ENCODE assay signal across 20 cellular contexts in the genomic region with DNA sequence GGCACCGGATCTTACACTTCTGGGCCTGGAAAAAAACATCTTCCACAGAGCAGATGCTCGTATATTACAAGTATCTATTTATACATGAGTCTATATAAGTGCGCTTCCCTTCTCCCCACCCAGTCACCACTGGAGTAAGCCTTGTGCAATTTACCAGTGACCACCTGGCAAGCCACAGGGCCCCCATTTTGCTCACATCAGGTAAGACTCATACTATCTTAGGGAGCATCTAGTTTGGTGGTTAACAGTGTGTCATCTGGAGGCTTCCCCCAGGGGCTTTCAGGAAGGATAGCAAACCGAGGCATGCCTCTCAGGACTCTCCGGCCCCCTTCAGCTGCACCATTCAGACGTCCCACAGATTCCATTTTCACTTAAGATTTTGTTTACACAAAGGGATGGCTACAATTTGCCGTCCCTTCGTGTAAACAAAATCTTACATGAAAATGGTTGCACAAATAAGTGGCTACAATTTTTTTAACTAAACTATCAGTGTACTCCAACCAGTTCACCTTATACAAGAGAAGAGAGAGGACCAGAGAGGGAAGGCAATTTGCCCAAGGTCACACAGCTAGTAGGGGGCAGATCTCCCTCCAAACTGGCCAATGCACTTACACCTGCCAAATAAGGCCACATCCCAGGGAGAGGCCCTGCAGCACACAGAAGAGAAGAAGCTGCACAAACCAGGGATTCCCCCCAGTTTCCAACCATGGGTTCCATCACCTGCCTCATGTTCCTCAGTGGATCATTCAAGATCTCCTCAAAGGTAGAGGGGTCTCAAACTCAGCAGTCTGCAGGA.
A peak's percentile ranks its signal among the peaks of the same experiment; 100 is the strongest.
DNase-seq lines count a peak whose midpoint lies in the region; ATAC-seq, FAIRE-seq and TF ChIP-seq lines count a peak whose summit lies in the region.
"Had no signal": no experiment of that assay in that cellular context is flagged by ENCODE, and none has a peak within 500 bp of the region (broad histone marks: within the 10 kb centered on the region; RNA-seq: fewer than 3 reads in every experiment).

No MANE protein-coding gene starts in this region.

- H3K4ac ChIP-seq in H1 (replicated peaks; ENCODE audit: insufficient read length, low read depth, low read length), result no peak overlapping the region
- no peak overlapping the region for H3K4ac ChIP-seq in trophoblast cell (ENCODE audit: low read depth, low read length)

- H3K27ac Mint-ChIP-seq in stimulated activated effector memory CD8-positive, alpha-beta T cell treated with anti-CD3 and anti-CD28 coated beads, Interleukin-12 subunit alpha, Interleukin-12 subunit beta, amount 100 ng/mL, for 72 hours, result no peak overlapping the region
- H3K27ac Mint-ChIP-seq: CD8-positive, alpha-beta T cell had no signal

- no peak for TF ChIP-seq RAD21 in H1 (IDR thresholded peaks at IDR 0.05 in 1 of 2, conservative IDR thresholded peaks at IDR 0.05 in 1 of 2; ENCODE audit: low read depth in 2 of 2, low read length in 2 of 2)

- no peak for FAIRE-seq in H1 (lab: Jason Lieb, UNC)
- FAIRE-seq: D721Med had no signal

- H3K36me3 Mint-ChIP-seq in stimulated activated effector memory CD8-positive, alpha-beta T cell treated with anti-CD3 and anti-CD28 coated beads, Interleukin-12 subunit alpha, Interleukin-12 subunit beta, amount 100 ng/mL, for 72 hours, result no peaks in the 10 kb centered on the region
- H3K36me3 Mint-ChIP-seq: CD8-positive, alpha-beta T cell had no signal

- no peak overlapping the region for H4K91ac ChIP-seq in H1 (replicated peaks; ENCODE audit: insufficient read length, low read length)
- peak overlapping the region; percentile 67 for H4K91ac ChIP-seq in trophoblast cell (ENCODE audit: low read depth, low read length)

- peak overlapping the region in 3 of 10 experiments; percentile 6 to 40 (median 14); a peak in 2 of 20 replicates for H3K4me3 ChIP-seq in BLaER1 treated with 17β-estradiol and CSF1 and Interleukin-3, amounts not matched to agents 10 nM and 100 nM
- H3K4me3 ChIP-seq in Panc1 (ENCODE audit: low read depth in 2 of 2, low read length in 2 of 2) (no peak overlapping the region), H1 (ENCODE audit: extremely low read depth in 1 of 4, insufficient read depth in 2 of 4, low read depth in 3 of 4, low read length in 4 of 4) (no peak overlapping the region), trophoblast cell (ENCODE audit: low read depth, low read length) (no peak overlapping the region), gastrocnemius medialis (no peak overlapping the region)
- H3K4me3 ChIP-seq: SJCRH30 had no signal

- H3K27me3 ChIP-seq in BLaER1 treated with 17β-estradiol and CSF1 and Interleukin-3, amounts not matched to agents 10 nM and 100 nM, result no peaks in the 10 kb centered on the region
- H3K27me3 ChIP-seq in Panc1 (ENCODE audit: control insufficient read depth, insufficient read depth, low read length) (no peaks in the 10 kb centered on the region), H1 (replicated peaks in 1 of 4; ENCODE audit: control insufficient read depth in 3 of 4, extremely low read depth in 1 of 4, insufficient read depth in 3 of 4, low read length in 3 of 4) (no peaks in the 10 kb centered on the region), trophoblast cell (ENCODE audit: insufficient read depth, low read length) (no peaks in the 10 kb centered on the region), gastrocnemius medialis (no peaks in the 10 kb centered on the region)
- H3K27me3 ChIP-seq: BE2C, SJCRH30 had no signal

- 88% methylated on average over 8 of the region's 8 CpGs; no CpG with 5 or more reads in 1 of the 2 experiments for WGBS in H1 (ENCODE audit: extremely low coverage in 1 of 2, insufficient coverage in 1 of 2, insufficient read length in 1 of 2, insufficient replicate concordance in 2 of 2, low coverage in 1 of 2, low lambda C conversion rate in 2 of 2, missing lambda C conversion rate in 1 of 2), 2 experiments
- WGBS in trophoblast cell (ENCODE audit: extremely low coverage, insufficient coverage, insufficient read length), result no CpG with 5 or more reads among the region's 8 CpGs

- peaks cover 0 to 11% (median 0%) of the 10 kb centered on the region in 11 experiments; a peak in 5 of 22 replicates for H3K9me3 ChIP-seq in BLaER1 treated with 17β-estradiol and CSF1 and Interleukin-3, amounts not matched to agents 10 nM and 100 nM (replicated peaks in 1 of 11)
- H3K9me3 ChIP-seq in Panc1 (ENCODE audit: control insufficient read depth, insufficient read depth, low read depth, low read length), result no peaks in the 10 kb centered on the region
- H3K9me3 ChIP-seq in H1 (ENCODE audit: insufficient read depth in 2 of 2, low read depth in 1 of 2, low read length in 1 of 2), result no peaks in the 10 kb centered on the region
- no peaks in the 10 kb centered on the region for H3K9me3 ChIP-seq in trophoblast cell (ENCODE audit: insufficient read depth, low read depth, low read length)
- H3K9me3 ChIP-seq in gastrocnemius medialis, result peaks cover 0 to 6% (median 0%) of the 10 kb centered on the region in 3 donors
- H3K9me3 ChIP-seq: BE2C had no signal

- H2AK5ac ChIP-seq in H1 (ENCODE audit: low read depth, low read length) (no peak overlapping the region), trophoblast cell (ENCODE audit: low read length) (no peak overlapping the region)

- H3K9ac ChIP-seq in BLaER1 treated with 17β-estradiol and CSF1 and Interleukin-3, amounts not matched to agents 10 nM and 100 nM, result peak overlapping the region in 5 of 11 experiments; percentile 14 to 76 (median 66); a peak in 7 of 22 replicates
- H3K9ac ChIP-seq in H1 (replicated peaks in 1 of 4; ENCODE audit: extremely low read depth in 1 of 4, low read depth in 3 of 4, low read length in 3 of 4) (no peak overlapping the region), trophoblast cell (ENCODE audit: low read length) (no peak overlapping the region)

- no peak overlapping the region for H2BK20ac ChIP-seq in H1 (ENCODE audit: low read length)

- H3K14ac ChIP-seq in H1 (ENCODE audit: insufficient read length) (no peak overlapping the region), trophoblast cell (ENCODE audit: low read length) (no peak overlapping the region)

- H2BK15ac ChIP-seq in H1 (ENCODE audit: low read length), result peak overlapping the region; percentile 0; the same call in 1 of the 2 replicates

- TF ChIP-seq CTCF in Panc1 (IDR thresholded peaks at IDR 0.05), result no peak
- TF ChIP-seq CTCF in H1 (IDR thresholded peaks at IDR 0.05; ENCODE audit: control extremely low read depth in 1 of 3, insufficient read depth in 1 of 3, low read depth in 1 of 3, low read length in 3 of 3), result no peak
- no peak for TF ChIP-seq CTCF in gastrocnemius medialis (IDR thresholded peaks at IDR 0.05 in 4 of 5, conservative IDR thresholded peaks at IDR 0.05 in 1 of 5)

- H3K9me3 Mint-ChIP-seq in stimulated activated effector memory CD8-positive, alpha-beta T cell treated with anti-CD3 and anti-CD28 coated beads, Interleukin-12 subunit alpha, Interleukin-12 subunit beta, amount 100 ng/mL, for 72 hours, result no peaks in the 10 kb centered on the region

- H3K4me3 Mint-ChIP-seq in stimulated activated effector memory CD8-positive, alpha-beta T cell treated with anti-CD3 and anti-CD28 coated beads, Interleukin-12 subunit alpha, Interleukin-12 subunit beta, amount 100 ng/mL, for 72 hours, result no peak overlapping the region
- H3K4me3 Mint-ChIP-seq: CD8-positive, alpha-beta T cell had no signal

- no peak for TF ChIP-seq POLR2A in H1 (IDR thresholded peaks at IDR 0.05; ENCODE audit: control extremely low read depth in 1 of 2, low read depth in 2 of 2, low read length in 2 of 2)
- no peak for TF ChIP-seq POLR2A in gastrocnemius medialis (IDR thresholded peaks at IDR 0.05)

- peak overlapping the region in 7 of 11 experiments; percentile 3 to 83 (median 66); a peak in 10 of 22 replicates for H3K27ac ChIP-seq in BLaER1 treated with 17β-estradiol and CSF1 and Interleukin-3, amounts not matched to agents 10 nM and 100 nM
- H3K27ac ChIP-seq in Panc1 (ENCODE audit: low read length), result peak overlapping the region; percentile 98
- H3K27ac ChIP-seq in H1 (ENCODE audit: low read depth, low read length), result no peak overlapping the region
- no peak overlapping the region for H3K27ac ChIP-seq in trophoblast cell (ENCODE audit: low read depth, low read length)
- H3K27ac ChIP-seq in gastrocnemius medialis, result no peak overlapping the region
- H3K27ac ChIP-seq: SJCRH30 had no signal

- peak overlapping the region in 9 of 11 experiments; percentile 32 to 91 (median 80); a peak in 18 of 22 replicates for H3K4me2 ChIP-seq in BLaER1 treated with 17β-estradiol and CSF1 and Interleukin-3, amounts not matched to agents 10 nM and 100 nM
- H3K4me2 ChIP-seq in H1 (ENCODE audit: insufficient read depth in 1 of 2, low read depth in 2 of 2, low read length in 2 of 2) (no peak overlapping the region), trophoblast cell (ENCODE audit: low read length) (no peak overlapping the region)

- H2BK5ac ChIP-seq in H1 (ENCODE audit: low read depth, low read length) (no peak overlapping the region), trophoblast cell (ENCODE audit: low read depth, low read length, poor library complexity) (no peak overlapping the region)

- H3K18ac ChIP-seq in H1 (ENCODE audit: extremely low read depth, low read length) (no peak overlapping the region), trophoblast cell (ENCODE audit: low read length) (no peak overlapping the region)

- H3K79me1 ChIP-seq in H1 (ENCODE audit: low read depth, low read length) (no peaks in the 10 kb centered on the region), trophoblast cell (ENCODE audit: low read length) (peaks cover 8% of the 10 kb centered on the region)

- ATAC-seq in Panc1 (no peak), gastrocnemius medialis (no peak)
- no peak for ATAC-seq in stimulated activated effector memory CD8-positive, alpha-beta T cell treated with anti-CD3 and anti-CD28 coated beads, Interleukin-12 subunit alpha, Interleukin-12 subunit beta, amount 100 ng/mL, for 72 hours
- ATAC-seq: CD8-positive, alpha-beta T cell had no signal

- POLR2A ChIA-PET in Panc1 (lab: Charles Lee) (interaction anchor here (0.6 kb wide), 1 partner anchor 133 kb away, joined by 10 read pairs; no protein-coding TSS in a partner anchor), H1 (lab: Charles Lee; ENCODE audit: partially characterized antibody) (no interaction called here)

- TF ChIP-seq EP300 in H1 (IDR thresholded peaks at IDR 0.05; ENCODE audit: borderline replicate concordance in 1 of 2, low read depth in 2 of 2, low read length in 2 of 2), result no peak

- DNase-seq in Panc1 (ENCODE audit: low read depth, low spot score) (no peak), H1 (ENCODE audit: low read depth in 1 of 2, low spot score in 2 of 2) (no peak), trophoblast cell (no peak), gastrocnemius medialis (no peak), HuH-7.5 (ENCODE audit: low spot score) (no peak), AG20443 (ENCODE audit: low spot score) (no peak)
- no peak for DNase-seq in stimulated activated effector memory CD8-positive, alpha-beta T cell treated with anti-CD3 and anti-CD28 coated beads, Interleukin-12 subunit alpha, Interleukin-12 subunit beta, amount 100 ng/mL, for 72 hours (ENCODE audit: low spot score in 2 of 2)
- DNase-seq: BE2C; CD8-positive, alpha-beta T cell; DMS79; HCEC 1CT; IMR-90; NCI-H1105 treated with DMSO at 0.1 percent for 48 hours; NCI-H1694 treated with DMSO at 0.1 percent for 48 hours; NCI-H226; NCI-H524 treated with DMSO at 0.1 percent for 48 hours; RPMI8226; SJCRH30 had no signal

- H4K12ac ChIP-seq in trophoblast cell (ENCODE audit: low read depth, low read length), result no peak overlapping the region

- CTCF ChIA-PET in Panc1 (lab: Charles Lee) (interaction anchor here (0.6 to 0.7 kb wide), 2 partner anchors 34 to 571 kb away, joined by 3 read pairs; no protein-coding TSS in a partner anchor), H1 (lab: Charles Lee; ENCODE audit: partially characterized antibody) (interaction anchor here (0.6 to 1.6 kb wide), 5 partner anchors 8 to 668 kb away, joined by 3 to 5 read pairs (median 4); partner anchors contain the start of gene SOX9)

- no peaks in the 10 kb centered on the region for H3K23me2 ChIP-seq in H1 (ENCODE audit: low read depth, low read length)

- H4K20me1 ChIP-seq in BLaER1 treated with 17β-estradiol and CSF1 and Interleukin-3, amounts not matched to agents 10 nM and 100 nM, result no peaks in the 10 kb centered on the region; a peak in 1 of 22 replicates
- H4K20me1 ChIP-seq in H1 (replicated peaks in 1 of 2; ENCODE audit: control insufficient read depth in 1 of 2, insufficient read depth in 2 of 2, low read length in 2 of 2), result no peaks in the 10 kb centered on the region

- H2BK120ac ChIP-seq in H1 (replicated peaks; ENCODE audit: low read depth, low read length) (no peak overlapping the region), trophoblast cell (ENCODE audit: insufficient read depth, low read length, poor library complexity) (no peak overlapping the region)

- no peak overlapping the region for H2BK12ac ChIP-seq in H1 (ENCODE audit: low read depth, low read length)
- H2BK12ac ChIP-seq in trophoblast cell (ENCODE audit: low read length), result no peak overlapping the region

- in situ Hi-C loops in Panc1 (cut with HindIII; ENCODE audit: low pct_unique_long_range_greater_than_20kb, low sequenced_read_pairs), result no loop called here
- in situ Hi-C loops in gastrocnemius medialis (cut with MboI; ENCODE audit: low sequenced_read_pairs in 4 of 4), result loop anchor here in 1 of 4 donors (25.0 kb wide), 1 partner anchor 108 kb away; no protein-coding TSS in a partner anchor

- H4K8ac ChIP-seq in H1 (ENCODE audit: extremely low read depth, insufficient read depth, low read length) (no peak overlapping the region), trophoblast cell (ENCODE audit: low read depth, low read length) (no peak overlapping the region)

- no peak overlapping the region for H3K23ac ChIP-seq in H1 (ENCODE audit: insufficient read length)
- no peak overlapping the region for H3K23ac ChIP-seq in trophoblast cell (ENCODE audit: low read length)

- no peak overlapping the region for H4K5ac ChIP-seq in H1 (ENCODE audit: insufficient read length, low read depth, low read length)

- no peak overlapping the region for H2AFZ ChIP-seq in H1 (ENCODE audit: low read length)
- no peak overlapping the region for H2AFZ ChIP-seq in trophoblast cell (ENCODE audit: insufficient read depth, low read length, poor library complexity)

- H3K4me1 Mint-ChIP-seq in stimulated activated effector memory CD8-positive, alpha-beta T cell treated with anti-CD3 and anti-CD28 coated beads, Interleukin-12 subunit alpha, Interleukin-12 subunit beta, amount 100 ng/mL, for 72 hours, result no peaks in the 10 kb centered on the region

- H3K4me1 ChIP-seq in BLaER1 treated with 17β-estradiol and CSF1 and Interleukin-3, amounts not matched to agents 10 nM and 100 nM, result peaks cover 0 to 77% (median 66%) of the 10 kb centered on the region in 10 experiments; a peak in 16 of 20 replicates
- H3K4me1 ChIP-seq in Panc1 (ENCODE audit: control insufficient read depth, insufficient read depth, low read length) (peaks cover 87% of the 10 kb centered on the region), H1 (replicated peaks in 1 of 4; ENCODE audit: control insufficient read depth in 3 of 4, insufficient read depth in 4 of 4, low read length in 3 of 4) (peaks cover 6 to 32% (median 22%) of the 10 kb centered on the region in 4 experiments), trophoblast cell (ENCODE audit: control insufficient read depth in 1 of 2, insufficient read depth in 2 of 2, low read length in 2 of 2) (peaks cover 17 to 27% of the 10 kb centered on the region in 2 experiments), gastrocnemius medialis (no peaks in the 10 kb centered on the region)

- intact Hi-C loops in Panc1 (cut with micrococcal nuclease; ENCODE audit: unreplicated experiment), result no loop called here
- intact Hi-C loops in gastrocnemius medialis (cut with DNase I; ENCODE audit: low total_unique reads), result no loop called here

- no peaks in the 10 kb centered on the region for H3K36me3 ChIP-seq in BLaER1 treated with 17β-estradiol and CSF1 and Interleukin-3, amounts not matched to agents 10 nM and 100 nM
- H3K36me3 ChIP-seq in Panc1 (ENCODE audit: control insufficient read depth, insufficient read depth, low read length), result no peaks in the 10 kb centered on the region
- no peaks in the 10 kb centered on the region for H3K36me3 ChIP-seq in H1 (ENCODE audit: control insufficient read depth in 2 of 4, insufficient read depth in 4 of 4, low read length in 3 of 4)
- H3K36me3 ChIP-seq in trophoblast cell (ENCODE audit: control insufficient read depth in 1 of 2, insufficient read depth in 2 of 2, low read length in 2 of 2), result no peaks in the 10 kb centered on the region
- no peaks in the 10 kb centered on the region for H3K36me3 ChIP-seq in gastrocnemius medialis
- H3K36me3 ChIP-seq: BE2C, SJCRH30 had no signal

- no peaks in the 10 kb centered on the region for H3K79me2 ChIP-seq in H1 (ENCODE audit: control insufficient read depth in 1 of 2, insufficient read depth in 2 of 2, low read length in 2 of 2)
- H3K79me2 ChIP-seq in trophoblast cell (ENCODE audit: control insufficient read depth, insufficient read depth, low read length, poor library complexity), result no peaks in the 10 kb centered on the region

- no peak overlapping the region for H3K56ac ChIP-seq in H1 (replicated peaks; ENCODE audit: insufficient read length, low read depth, low read length)

- no TSS peak for BruUV-seq in Panc1 (replicated peaks; lab: Mats Ljungman, UMichigan)

Comparison
In these comparisons a context has a peak if more than half of its experiments do, and no peak if none do; other contexts are left out.
1. H3K27ac ChIP-seq: peak in BLaER1 treated with 17β-estradiol and CSF1 and Interleukin-3, amounts not matched to agents 10 nM and 100 nM (7 of 11) and Panc1 (single experiment); none in H1 (single experiment), trophoblast cell (single experiment) and gastrocnemius medialis (0 of 4).
2. H3K4me2 ChIP-seq: peak in BLaER1 treated with 17β-estradiol and CSF1 and Interleukin-3, amounts not matched to agents 10 nM and 100 nM (9 of 11); none in H1 (0 of 2) and trophoblast cell (single experiment).